ENCODE assay signal across 8 cellular contexts in the genomic region with DNA sequence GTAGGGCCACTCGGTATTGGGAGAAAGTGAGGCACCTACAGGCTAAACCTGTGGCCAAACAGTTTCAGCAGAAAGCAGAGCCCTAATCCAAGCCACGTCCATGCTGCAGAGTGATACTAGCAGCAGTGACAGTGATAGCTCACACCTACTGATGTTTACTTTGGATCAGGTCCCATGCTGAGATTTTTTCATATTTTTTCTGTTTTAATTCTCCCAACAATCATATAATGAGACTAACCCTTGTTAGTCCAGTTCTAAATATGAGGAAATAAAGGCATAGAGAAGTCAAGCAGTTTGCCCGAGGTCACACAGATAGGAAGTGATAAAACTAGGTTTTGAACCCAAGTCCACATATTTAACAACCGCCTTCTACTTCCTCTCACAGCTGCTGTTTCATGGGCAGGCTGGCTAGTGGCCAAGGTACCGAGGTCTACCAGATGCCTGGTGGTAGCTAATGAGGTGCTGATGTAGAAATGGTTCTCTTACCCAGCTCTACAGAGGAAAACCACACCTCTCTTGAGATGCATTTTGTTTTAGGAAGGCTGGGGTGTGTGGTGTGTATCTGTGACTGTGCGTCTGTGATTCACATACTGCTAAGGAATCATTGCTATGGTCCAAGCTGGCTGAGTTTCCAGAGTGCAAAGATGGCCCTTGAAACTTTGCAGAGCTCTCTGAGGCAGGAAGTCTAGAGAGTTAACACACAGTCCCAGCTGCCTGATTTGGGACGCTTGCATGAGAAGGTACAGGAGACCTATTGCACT.
A peak's percentile ranks its signal among the peaks of the same experiment; 100 is the strongest.
DNase-seq lines count a peak whose midpoint lies in the region; ATAC-seq and TF ChIP-seq lines count a peak whose summit lies in the region.

No MANE protein-coding gene starts in this region.

- H3K27me3 ChIP-seq in adrenal gland (no peaks in the 10 kb centered on the region), mucosa of rectum (ENCODE audit: control insufficient read depth in 2 of 2, insufficient read depth in 2 of 2, low read length in 2 of 2) (no peaks in the 10 kb centered on the region)

- ATAC-seq in GM21367 (IDR thresholded peaks at IDR 0.05; ENCODE audit: unreplicated experiment), result peak; percentile 68
- no peak for ATAC-seq in GM21576 (IDR thresholded peaks at IDR 0.05; ENCODE audit: unreplicated experiment)
- ATAC-seq in HG03039 (IDR thresholded peaks at IDR 0.05; ENCODE audit: unreplicated experiment), result no peak

- WGBS in adrenal gland, 4 donors, result 56 to 68% (median 59%) methylated on average over 6 to 7 of the region's 7 CpGs

- peak; percentile 89 to 90 for DNase-seq in AML-193 (lab: John Stamatoyannopoulos, UW)
- DNase-seq in NCI-H2171 treated with DMSO at 0.1 percent for 48 hours (lab: John Stamatoyannopoulos, UW), result peak; percentile 93
- DNase-seq in adrenal gland, result peak in 6 of 7 donors; percentile 32 to 79 (median 49)
- DNase-seq in NCI-H187 treated with DMSO at 0.1 percent for 48 hours (lab: John Stamatoyannopoulos, UW), result no peak

- intact Hi-C loops in adrenal gland (cut with DNase I), result no loop called here

- H3K27ac ChIP-seq in adrenal gland (no peak overlapping the region), mucosa of rectum (ENCODE audit: low read depth in 2 of 2, low read length in 2 of 2) (peak overlapping the region; percentile 13 to 45)

- H3K9me3 ChIP-seq in adrenal gland (replicated peaks in 1 of 3) (no peaks in the 10 kb centered on the region), mucosa of rectum (ENCODE audit: control insufficient read depth in 2 of 2, low read length in 2 of 2) (no peaks in the 10 kb centered on the region)

- TF ChIP-seq CTCF in adrenal gland (IDR thresholded peaks at IDR 0.05), result no peak

- H3K36me3 ChIP-seq in adrenal gland (replicated peaks in 1 of 2), result no peaks in the 10 kb centered on the region
- H3K36me3 ChIP-seq in mucosa of rectum (ENCODE audit: control insufficient read depth in 2 of 2, insufficient read depth in 2 of 2, low read length in 2 of 2), result no peaks in the 10 kb centered on the region

- no peak for TF ChIP-seq POLR2A in adrenal gland (IDR thresholded peaks at IDR 0.05)

- H3K4me3 ChIP-seq in adrenal gland, result no peak overlapping the region
- no peak overlapping the region for H3K4me3 ChIP-seq in mucosa of rectum (ENCODE audit: low read length in 2 of 2)

- H3K4me1 ChIP-seq in adrenal gland (replicated peaks in 1 of 2) (peaks cover 0 to 9% of the 10 kb centered on the region in 2 donors), mucosa of rectum (ENCODE audit: control insufficient read depth in 2 of 2, insufficient read depth in 2 of 2, low read length in 2 of 2) (peaks cover 11 to 14% of the 10 kb centered on the region in 2 donors)

- H3K9ac ChIP-seq in mucosa of rectum (ENCODE audit: low read depth in 1 of 2, low read length in 2 of 2), result no peak overlapping the region

Comparison
In these comparisons a context has a peak if more than half of its experiments do, and no peak if none do; other contexts are left out.
1. H3K27ac ChIP-seq: peak in mucosa of rectum (2 of 2); none in adrenal gland (0 of 5).